Comparison of ENCODE assay signal across 9 cellular contexts in the genomic region with DNA sequence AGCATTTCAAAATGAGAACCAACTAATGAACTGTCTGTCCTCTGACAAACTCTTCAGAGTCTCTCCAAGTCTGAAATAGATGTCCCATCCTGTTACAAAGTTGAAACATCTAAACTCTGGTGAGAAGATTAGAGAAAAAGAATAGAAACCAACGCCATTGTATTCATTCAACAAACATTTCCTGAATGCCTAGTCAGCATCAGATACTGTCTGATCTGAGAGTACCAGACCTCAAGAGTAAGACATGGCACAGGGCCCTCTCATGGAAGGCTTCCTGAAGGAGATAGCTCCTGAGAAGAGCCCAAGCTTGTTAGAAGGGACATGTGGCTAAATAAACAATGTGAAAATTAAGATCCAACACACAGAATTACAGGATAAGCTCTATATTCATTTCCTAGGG.
"Had no signal": no experiment of that assay in that cellular context is flagged by ENCODE, and none has a peak within 500 bp of the region (broad histone marks: within the 10 kb centered on the region; RNA-seq: fewer than 3 reads in every experiment).

No MANE protein-coding gene starts in this region.

- H3K9ac ChIP-seq: GM23248 had no signal

- H3K36me3 ChIP-seq: HAP-1 had no signal

- H3K27ac Mint-ChIP-seq: GM23338, H9, HFFc6 had no signal

- H3K4me2 ChIP-seq: GM23338 had no signal

- H3K4me1 Mint-ChIP-seq: GM23338 had no signal

- H2AFZ ChIP-seq: GM23248, GM23338 had no signal

- H3K9me3 Mint-ChIP-seq: H9 had no signal

- DNase-seq: GM23248, GOT3, H7, H9, HCEC 1CT, HFFc6 had no signal

- H3K4me3 Mint-ChIP-seq: GM23338, H9, HFFc6 had no signal

- ATAC-seq: GM23338, HCT116 had no signal

- H3K4me1 ChIP-seq: HAP-1 had no signal

- H3K27ac ChIP-seq: GM23248 had no signal

- H3K9me3 ChIP-seq: HAP-1 had no signal

- H3K4me3 ChIP-seq: GM23248, GM23338, HAP-1 had no signal
